21 cellular contexts compared by ENCODE assay signal in genomic region chr11:45755281-45755859, GRCh38. TPM values are rescaled to one million over a fixed set of nuclear protein-coding genes. Genes with fewer than 3 reads are reported as not detected.
DNase-seq lines count a peak whose midpoint lies in the region; ATAC-seq and TF ChIP-seq lines count a peak whose summit lies in the region.
"Had no signal": no experiment of that assay in that cellular context is flagged by ENCODE, and none has a peak within 500 bp of the region (broad histone marks: within the 10 kb centered on the region; RNA-seq: fewer than 3 reads in every experiment).

No MANE protein-coding gene starts in this region.

- no peaks in the 10 kb centered on the region for H3K36me3 ChIP-seq in body of pancreas (replicated peaks in 1 of 2; ENCODE audit: insufficient read depth in 1 of 2, low read depth in 2 of 2)
- H3K36me3 ChIP-seq in spleen = no peaks in the 10 kb centered on the region
- H3K36me3 ChIP-seq: colonic mucosa, esophagus muscularis mucosa, SJSA1 had no signal

- H3K27me3 ChIP-seq in body of pancreas (no peaks in the 10 kb centered on the region), spleen (replicated peaks in 1 of 7) (peaks cover 0 to 58% (median 0%) of the 10 kb centered on the region in 7 donors)
- H3K27me3 ChIP-seq: colonic mucosa had no signal

- ATAC-seq in body of pancreas = no peak
- ATAC-seq in GM18520 (IDR thresholded peaks at IDR 0.05; ENCODE audit: unreplicated experiment) = no peak
- ATAC-seq in activated CD4-positive, CD25-positive, alpha-beta regulatory T cell treated with anti-CD3 and anti-CD28 coated beads, Interleukin-2, amount 50 U/mL, for 24 hours = no peak
- ATAC-seq: activated naive CD4-positive, alpha-beta T cell treated with anti-CD3 and anti-CD28 coated beads, Interleukin-2, amount 50 U/mL, for 72 hours; effector memory CD8-positive, alpha-beta T cell; natural killer cell; stimulated activated memory B cell treated with anti-CD40 and anti-IgM and Interleukin-4, amounts not matched to agents 10 μg/mL and 1 μg/mL and 100 μg/mL, for 72 hours; T-helper 17 cell had no signal

- peaks cover 27% of the 10 kb centered on the region for H3K4me1 ChIP-seq in body of pancreas
- H3K4me1 ChIP-seq in spleen = peaks cover 0 to 25% (median 2%) of the 10 kb centered on the region in 6 donors
- H3K4me1 ChIP-seq: colonic mucosa, SJSA1 had no signal

- H3K9me3 ChIP-seq in body of pancreas = no peaks in the 10 kb centered on the region
- H3K9me3 ChIP-seq in spleen = no peaks in the 10 kb centered on the region
- H3K9me3 ChIP-seq: colonic mucosa, esophagus muscularis mucosa, SJSA1 had no signal

- H3K27ac ChIP-seq in body of pancreas (peak overlapping the region in 3 of 4 donors; percentile 57 to 84 (median 79)), spleen (peak overlapping the region in 7 of 8 donors; percentile 3 to 67 (median 60))
- H3K27ac ChIP-seq: colonic mucosa, esophagus muscularis mucosa, SJSA1 had no signal

- DNase-seq in NB4 (ENCODE audit: low read depth) = peak; percentile 81
- DNase-seq in body of pancreas = peak in 1 of 4 donors; percentile 12
- DNase-seq in left kidney (ENCODE audit: low read depth, low spot score) = peak; percentile 28
- DNase-seq in spleen = peak; percentile 65
- no peak for DNase-seq in SW 1271 (lab: John Stamatoyannopoulos, UW)
- DNase-seq: activated CD4-positive, alpha-beta T cell treated with anti-CD3 and anti-CD28 coated beads for 48 hours; CD4-positive, alpha-beta memory T cell; colonic mucosa; effector memory CD8-positive, alpha-beta T cell; natural killer cell; NCI-H1105; NCI-H2081; NCI-H446; stimulated activated CD4-positive, alpha-beta T cell treated with anti-CD3 and anti-CD28 coated beads, Interleukin-2, amount 100 ng/mL, for 24 hours; T-helper 17 cell had no signal

- TF ChIP-seq POLR2A in NB4 (IDR thresholded peaks at IDR 0.05; ENCODE audit: extremely low read depth, insufficient read length) (no peak), body of pancreas (IDR thresholded peaks at IDR 0.05) (no peak), spleen (IDR thresholded peaks at IDR 0.05) (no peak)

- intact Hi-C loops in body of pancreas (cut with DNase I) = no loop called here
- intact Hi-C loops in spleen (cut with DNase I; ENCODE audit: low total_unique reads) = no loop called here

- whole genome bisulfite sequencing in body of pancreas, 2 donors = 50% methylated on average over 10 to 14 of the region's 14 CpGs
- 52 to 61% (median 60%) methylated on average over 14 of the region's 14 CpGs for WGBS in spleen, 5 donors

- TF ChIP-seq CTCF in NB4 (IDR thresholded peaks at IDR 0.05; ENCODE audit: low read depth, low read length) = no peak
- no peak for TF ChIP-seq CTCF in body of pancreas (IDR thresholded peaks at IDR 0.05)
- TF ChIP-seq CTCF in spleen (IDR thresholded peaks at IDR 0.05 in 8 of 11, conservative IDR thresholded peaks at IDR 0.05 in 3 of 11) = no peak

- H3K4me3 ChIP-seq in NB4 (ENCODE audit: low read depth, low read length) (no peak overlapping the region), body of pancreas (no peak overlapping the region), spleen (no peak overlapping the region)
- H3K4me3 ChIP-seq: colonic mucosa, esophagus muscularis mucosa, SJSA1 had no signal

RNA-seq across cellular contexts. Expression of gene SLC35C1, which starts 49.6 kb away (rescaled TPM):
- total RNA-seq in body of pancreas (10 to 100 TPM; 11.2 to 22.7 TPM), spleen (10 to 100 TPM in 5 of 7 donors, 1 to 10 TPM in 2; 9.3 to 14.2 (median 12.1) TPM)
- polyA plus RNA-seq in spleen = 1 to 10 TPM; 2.8 to 7.4 (median 4.1) TPM

Comparison
In these comparisons a context has a peak if more than half of its experiments do, and no peak if none do; other contexts are left out.
1. DNase-seq: peak in NB4 (single experiment), left kidney (single experiment) and spleen (single experiment); none in SW 1271 (0 of 2).